In genomic region chr6:170583736-170584180, GRCh38 we compare ENCODE assay signal across 8 cellular contexts. TPM values are rescaled to one million over a fixed set of nuclear protein-coding genes. Genes with fewer than 3 reads are reported as not detected.
DNase-seq lines count a peak whose midpoint lies in the region; ATAC-seq and TF ChIP-seq lines count a peak whose summit lies in the region.

No MANE protein-coding gene starts in this region.

- H3K27me3 Mint-ChIP-seq in CD14-positive monocyte (ENCODE audit: low read depth in 3 of 3) (peaks cover 0 to 2% (median 2%) of the 10 kb centered on the region in 3 donors), GM23338 (ENCODE audit: insufficient read depth, low read depth, poor library complexity) (peaks cover 6% of the 10 kb centered on the region)
- no peaks in the 10 kb centered on the region for H3K27me3 Mint-ChIP-seq in activated CD8-positive, alpha-beta T cell treated with anti-CD3 and anti-CD28 coated beads for 36 hours

- in situ Hi-C loops in GM13976 (cut with MboI; ENCODE audit: low sequenced_read_pairs, unreplicated experiment), result no loop called here

- H4K20me1 ChIP-seq in GM23338 (replicated peaks; ENCODE audit: insufficient read depth), result 0 out of 2 replicates have a peak, but pooled peaks cover 6% of the 10 kb centered on the region

- H3K27ac ChIP-seq in GM23338 (ENCODE audit: low read depth) (peak overlapping the region; percentile 4; the same call in 1 of the 2 replicates), stomach smooth muscle (ENCODE audit: low read length) (peak overlapping the region; percentile 86)

- no peak for ATAC-seq in GM23338
- ATAC-seq in activated CD8-positive, alpha-beta T cell treated with anti-CD3 and anti-CD28 coated beads for 36 hours, result no peak

- peaks cover 15% of the 10 kb centered on the region for H3K79me2 ChIP-seq in GM23338 (replicated peaks; ENCODE audit: insufficient read depth)

- peak overlapping the region; percentile 75 for H3K4me3 ChIP-seq in GM23338
- H3K4me3 ChIP-seq in iPS-15b (ENCODE audit: low read depth, low read length), result peak overlapping the region; percentile 92
- H3K4me3 ChIP-seq in stomach smooth muscle (ENCODE audit: low read length in 2 of 2), result peak overlapping the region; percentile 61 to 96

- DNase-seq in CD14-positive monocyte (ENCODE audit: low spot score), result no peak
- no peak for DNase-seq in GM23338 (ENCODE audit: low spot score)
- DNase-seq in activated CD8-positive, alpha-beta T cell treated with anti-CD3 and anti-CD28 coated beads for 36 hours, result no peak
- no peak for DNase-seq in HuH-7 (ENCODE audit: low spot score)
- DNase-seq in NCI-H2029 treated with DMSO at 0.1 percent for 48 hours (lab: John Stamatoyannopoulos, UW), result no peak
- DNase-seq in GM13976 (ENCODE audit: low spot score), result no peak

- H2AFZ ChIP-seq in GM23338, result no peak overlapping the region

- H3K4me3 Mint-ChIP-seq in CD14-positive monocyte (peak overlapping the region; percentile 85 to 92), GM23338 (peak overlapping the region; percentile 95)
- H3K4me3 Mint-ChIP-seq in activated CD8-positive, alpha-beta T cell treated with anti-CD3 and anti-CD28 coated beads for 36 hours, result peak overlapping the region; percentile 100

- H3K4me1 Mint-ChIP-seq in CD14-positive monocyte (peaks cover 15% of the 10 kb centered on the region), GM23338 (peaks cover 33% of the 10 kb centered on the region)
- peaks cover 29% of the 10 kb centered on the region for H3K4me1 Mint-ChIP-seq in activated CD8-positive, alpha-beta T cell treated with anti-CD3 and anti-CD28 coated beads for 36 hours (ENCODE audit: low read depth)

- peak overlapping the region; percentile 81 for H3K4me2 ChIP-seq in GM23338

- no peak for TF ChIP-seq CTCF in CD14-positive monocyte (IDR thresholded peaks at IDR 0.05)
- TF ChIP-seq CTCF in GM23338 (conservative IDR thresholded peaks at IDR 0.05; ENCODE audit: low read depth in 2 of 2), result peak in 1 of 2 experiments; percentile 35; a peak in 2 of 4 replicates
- peak; percentile 31 for TF ChIP-seq CTCF in activated CD8-positive, alpha-beta T cell treated with anti-CD3 and anti-CD28 coated beads for 36 hours (IDR thresholded peaks at IDR 0.05)
- no peak for TF ChIP-seq CTCF in GM13976 (IDR thresholded peaks at IDR 0.05; ENCODE audit: borderline replicate concordance, control extremely low read depth, extremely low read depth, insufficient read depth, missing control alignments)

- H3F3A ChIP-seq in GM23338 (replicated peaks; ENCODE audit: low read depth), result peaks cover 9% of the 10 kb centered on the region; the same call in 1 of the 2 replicates

- intact Hi-C loops in CD14-positive monocyte (cut with micrococcal nuclease), result no loop called here
- intact Hi-C loops in activated CD8-positive, alpha-beta T cell treated with anti-CD3 and anti-CD28 coated beads for 36 hours (cut with micrococcal nuclease), result no loop called here

- no peaks in the 10 kb centered on the region for H3K27me3 ChIP-seq in GM23338 (ENCODE audit: insufficient read depth)
- H3K27me3 ChIP-seq in iPS-15b (ENCODE audit: control insufficient read depth, insufficient read depth, low read length), result no peaks in the 10 kb centered on the region
- no peaks in the 10 kb centered on the region for H3K27me3 ChIP-seq in stomach smooth muscle (ENCODE audit: control insufficient read depth in 1 of 2, insufficient read depth in 2 of 2, low read length in 2 of 2)

- POLR2A ChIA-PET in activated CD8-positive, alpha-beta T cell treated with anti-CD3 and anti-CD28 coated beads for 36 hours (lab: Charles Lee), result interaction anchor here (0.8 to 2.7 kb wide), 8 partner anchors 9 to 882 kb away, joined by 3 to 20 read pairs (median 4); partner anchors contain the start of genes C6orf120, PSMB1, TBP and WDR27

- H3K9me2 ChIP-seq in GM23338 (ENCODE audit: insufficient read depth), result no peaks in the 10 kb centered on the region

- H3K36me3 Mint-ChIP-seq in CD14-positive monocyte (peaks cover 37 to 40% of the 10 kb centered on the region in 2 donors), GM23338 (ENCODE audit: low read depth) (peaks cover 51% of the 10 kb centered on the region)
- H3K36me3 Mint-ChIP-seq in activated CD8-positive, alpha-beta T cell treated with anti-CD3 and anti-CD28 coated beads for 36 hours (ENCODE audit: low read depth), result peaks cover 49% of the 10 kb centered on the region

- H3K27ac Mint-ChIP-seq in CD14-positive monocyte, result peak overlapping the region; percentile 79 to 92 (median 84)
- peak overlapping the region; percentile 96 for H3K27ac Mint-ChIP-seq in GM23338
- peak overlapping the region; percentile 94 for H3K27ac Mint-ChIP-seq in activated CD8-positive, alpha-beta T cell treated with anti-CD3 and anti-CD28 coated beads for 36 hours

- peaks cover 31% of the 10 kb centered on the region for H3K4me1 ChIP-seq in GM23338 (ENCODE audit: insufficient read depth)
- H3K4me1 ChIP-seq in iPS-15b (ENCODE audit: control insufficient read depth, insufficient read depth, low read length), result peaks cover 4% of the 10 kb centered on the region
- peaks cover 13% of the 10 kb centered on the region for H3K4me1 ChIP-seq in stomach smooth muscle (ENCODE audit: control insufficient read depth, insufficient read depth, low read length)

- H3K36me3 ChIP-seq in GM23338 (ENCODE audit: insufficient read depth) (peaks cover 13% of the 10 kb centered on the region), iPS-15b (ENCODE audit: control insufficient read depth, insufficient read depth, low read length) (peaks cover 3% of the 10 kb centered on the region), stomach smooth muscle (ENCODE audit: control insufficient read depth in 2 of 2, insufficient read depth in 2 of 2, low read length in 2 of 2) (peaks cover 16 to 19% of the 10 kb centered on the region in 2 donors)

- H3K9me3 Mint-ChIP-seq in CD14-positive monocyte (no peaks in the 10 kb centered on the region), GM23338 (peaks cover 4% of the 10 kb centered on the region; the same call in 2 of the 3 replicates)
- H3K9me3 Mint-ChIP-seq in activated CD8-positive, alpha-beta T cell treated with anti-CD3 and anti-CD28 coated beads for 36 hours, result no peaks in the 10 kb centered on the region

- H3K9me3 ChIP-seq in iPS-15b (ENCODE audit: control insufficient read depth, insufficient read depth, low read length), result no peaks in the 10 kb centered on the region
- H3K9me3 ChIP-seq in stomach smooth muscle (ENCODE audit: control insufficient read depth in 2 of 2, low read length in 2 of 2), result no peaks in the 10 kb centered on the region

- CTCF ChIA-PET in activated CD8-positive, alpha-beta T cell treated with anti-CD3 and anti-CD28 coated beads for 36 hours (lab: Charles Lee), result interaction anchor here (0.9 to 1.6 kb wide), 5 partner anchors 9 to 32 kb away, joined by 3 to 8 read pairs (median 3); no protein-coding TSS in a partner anchor

- H3K9ac ChIP-seq in iPS-15b (ENCODE audit: low read depth, low read length), result peak overlapping the region; percentile 84
- H3K9ac ChIP-seq in stomach smooth muscle (ENCODE audit: low read length in 2 of 2), result peak overlapping the region; percentile 88

TF ChIP-seq in GM23338, 12 proteins besides CTCF, POLR2A, EP300 and RAD21 (continues in another document):
- no peak for TF ChIP-seq ZNF114 (CRISPR knock-in tag; IDR thresholded peaks at IDR 0.05)
- TF ChIP-seq EZH2 (IDR thresholded peaks at IDR 0.05; ENCODE audit: low read depth, unreplicated experiment), result no peak
- TF ChIP-seq JUNB (IDR thresholded peaks at IDR 0.05; ENCODE audit: unreplicated experiment), result no peak
- TF ChIP-seq EZH2phosphoT487 (IDR thresholded peaks at IDR 0.05; ENCODE audit: unreplicated experiment), result no peak
- TF ChIP-seq NANOG (IDR thresholded peaks at IDR 0.05; ENCODE audit: borderline replicate concordance), result no peak
- TF ChIP-seq STAT1 (IDR thresholded peaks at IDR 0.05; ENCODE audit: unreplicated experiment), result no peak
- TF ChIP-seq ZNF331 (CRISPR knock-in tag; IDR thresholded peaks at IDR 0.05; ENCODE audit: low read depth), result no peak
- no peak for TF ChIP-seq POLR2AphosphoS5 (IDR thresholded peaks at IDR 0.05; ENCODE audit: low read depth)

RNA-seq across cellular contexts. Expression of gene PDCD2, which starts 0.7 kb away (rescaled TPM):
- 10 to 100 TPM; 69.4 to 81.0 TPM for polyA plus RNA-seq in CD14-positive monocyte
- total RNA-seq in GM23338 (2014; rRNA removed; shearing (Covaris generic)), result 181 and 183 TPM in 2 replicates
- polyA plus RNA-seq in GM23338 (2016; fragmentation: Nextera tagmentation; extraction: Ambion mirVana), result 136 and 145 TPM in 2 replicates
- total RNA-seq in activated CD8-positive, alpha-beta T cell treated with anti-CD3 and anti-CD28 coated beads for 36 hours, result 100 to 1,000 TPM; 132 to 140 TPM

RNA-seq across cellular contexts. Expression of gene TBP, which starts 29.6 kb away (rescaled TPM):
- polyA plus RNA-seq in CD14-positive monocyte, result 10 to 100 TPM in 1 of 2 donors, 1 to 10 TPM in 1; 7.3 to 14.4 TPM
- total RNA-seq in GM23338 (2014; rRNA removed; shearing (Covaris generic)), result 26.3 and 30.3 TPM in 2 replicates
- 36.5 and 38.0 TPM in 2 replicates for polyA plus RNA-seq in GM23338 (2016; fragmentation: Nextera tagmentation; extraction: Ambion mirVana)
- 10 to 100 TPM; 21.0 to 22.1 TPM for total RNA-seq in activated CD8-positive, alpha-beta T cell treated with anti-CD3 and anti-CD28 coated beads for 36 hours

RNA-seq across cellular contexts. Expression of gene PSMB1, which starts 30.7 kb away (rescaled TPM):
- polyA plus RNA-seq in CD14-positive monocyte (100 to 1,000 TPM; 558 to 647 TPM), GM23338 (2016; fragmentation: Nextera tagmentation; extraction: Ambion mirVana) (509 and 576 TPM in 2 replicates)
- total RNA-seq in GM23338 (2014; rRNA removed; shearing (Covaris generic)), result 357 and 388 TPM in 2 replicates
- total RNA-seq in activated CD8-positive, alpha-beta T cell treated with anti-CD3 and anti-CD28 coated beads for 36 hours, result 100 to 1,000 TPM; 236 to 247 TPM
